8 cellular contexts compared by ENCODE assay signal in the genomic region with DNA sequence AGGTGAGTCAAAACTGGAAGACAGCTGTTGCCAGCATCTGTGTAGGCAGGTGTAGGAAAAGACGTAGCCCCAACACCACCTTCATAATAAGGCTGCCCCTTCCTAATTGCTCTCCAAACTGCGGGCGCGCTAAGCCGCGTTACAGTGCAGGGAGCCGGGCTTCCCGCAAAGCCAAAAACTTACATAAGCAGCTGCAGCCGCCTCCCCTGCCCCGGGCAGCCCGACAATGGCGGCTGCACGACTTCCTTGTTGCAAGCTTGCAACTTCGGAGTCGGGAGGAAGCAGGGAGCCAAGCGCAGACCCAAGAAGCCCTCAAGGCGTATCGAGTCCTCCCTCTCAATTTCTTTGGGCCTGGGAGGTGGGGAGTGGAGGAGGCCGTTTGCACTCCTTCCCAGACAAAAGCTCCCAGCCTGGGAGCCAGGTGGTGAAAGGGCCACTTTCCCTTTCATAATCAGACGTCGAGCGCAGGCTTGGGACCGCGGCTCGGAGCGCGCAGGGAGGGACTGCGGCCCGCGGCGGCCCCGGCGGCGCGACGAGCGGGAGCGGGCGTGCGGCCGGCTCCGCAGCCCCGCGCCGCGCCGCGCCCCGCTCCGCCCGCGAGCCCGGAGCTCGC. TPM values are rescaled to one million over a fixed set of nuclear protein-coding genes. Genes with fewer than 3 reads are reported as not detected.
DNase-seq lines count a peak whose midpoint lies in the region; ATAC-seq and TF ChIP-seq lines count a peak whose summit lies in the region.

No MANE protein-coding gene starts in this region.

- in situ Hi-C loops in astrocyte of the cerebellum (cut with HindIII; ENCODE audit: low sequenced_read_pairs): loop anchor here (5.0 kb wide), 1 partner anchor 57 kb away; no protein-coding TSS in a partner anchor

- H3K36me3 ChIP-seq in GM23338 (ENCODE audit: insufficient read depth): peaks cover 26% of the 10 kb centered on the region; the same call in 1 of the 2 replicates
- H3K36me3 ChIP-seq in iPS-18a (ENCODE audit: control insufficient read depth, low read depth, low read length): peaks cover 14% of the 10 kb centered on the region
- H3K36me3 ChIP-seq in smooth muscle cell (ENCODE audit: low read depth): no peaks in the 10 kb centered on the region

- peak overlapping the region; percentile 83 for H3K27ac Mint-ChIP-seq in GM23338

- H3K27ac ChIP-seq in GM23338 (ENCODE audit: low read depth): peak overlapping the region; percentile 94
- H3K27ac ChIP-seq in iPS-18a (ENCODE audit: low read length): peak overlapping the region; percentile 76
- H3K27ac ChIP-seq in smooth muscle cell (ENCODE audit: low read depth): peak overlapping the region; percentile 15

- H3K9me3 ChIP-seq in iPS-18a (ENCODE audit: control insufficient read depth, low read depth, low read length): no peaks in the 10 kb centered on the region
- no peaks in the 10 kb centered on the region for H3K9me3 ChIP-seq in smooth muscle cell (replicated peaks; ENCODE audit: low read depth)

- H2AFZ ChIP-seq in GM23338: peak overlapping the region; percentile 92
- H2AFZ ChIP-seq in smooth muscle cell (ENCODE audit: low read depth): peak overlapping the region; percentile 64

- peaks cover 23% of the 10 kb centered on the region for H3K36me3 Mint-ChIP-seq in GM23338 (ENCODE audit: low read depth)

- peaks cover 11% of the 10 kb centered on the region for H3K4me1 ChIP-seq in GM23338 (ENCODE audit: insufficient read depth)
- H3K4me1 ChIP-seq in iPS-18a (ENCODE audit: control insufficient read depth, low read depth, low read length): peaks cover 9% of the 10 kb centered on the region
- no peaks in the 10 kb centered on the region for H3K4me1 ChIP-seq in smooth muscle cell (ENCODE audit: low read depth)

- peaks cover 23% of the 10 kb centered on the region for H3K27me3 Mint-ChIP-seq in GM23338 (ENCODE audit: insufficient read depth, low read depth, poor library complexity)

- TF ChIP-seq CTCF in GM23338 (conservative IDR thresholded peaks at IDR 0.05; ENCODE audit: low read depth in 2 of 2) (no peak), astrocyte of the cerebellum (IDR thresholded peaks at IDR 0.05; ENCODE audit: low read depth, low read length, missing control alignments) (no peak), smooth muscle cell (IDR thresholded peaks at IDR 0.05; ENCODE audit: borderline replicate concordance, insufficient read depth, poor library complexity, severe bottlenecking) (no peak)

- peak; percentile 65 for DNase-seq in ELR (ENCODE audit: low read depth)
- DNase-seq in GM23338 (ENCODE audit: low spot score): peak; percentile 72
- peak; percentile 65 for DNase-seq in LoVo (ENCODE audit: low spot score)
- peak; percentile 53 for DNase-seq in T-helper 9 cell
- peak; percentile 15 for DNase-seq in astrocyte of the cerebellum (ENCODE audit: low read depth)
- peak; percentile 19 for DNase-seq in smooth muscle cell (lab: John Stamatoyannopoulos, UW; ENCODE audit: unreplicated experiment)
- no peak for DNase-seq in glomerular visceral epithelial cell (ENCODE audit: extremely low spot score)

- H3F3A ChIP-seq in GM23338 (replicated peaks; ENCODE audit: low read depth) (peaks cover 9% of the 10 kb centered on the region; the same call in 1 of the 2 replicates), smooth muscle cell (ENCODE audit: low read depth) (no peaks in the 10 kb centered on the region)

- 0% methylated on average over 22 of the region's 54 CpGs for WGBS in smooth muscle cell (ENCODE audit: low lambda C conversion rate)

- H3K4me3 ChIP-seq in GM23338 (peak overlapping the region; percentile 96), astrocyte of the cerebellum (ENCODE audit: low read depth, low read length) (peak overlapping the region; percentile 82), iPS-18a (ENCODE audit: low read length) (peak overlapping the region; percentile 81), smooth muscle cell (peak overlapping the region; percentile 69)

- H3K4me1 Mint-ChIP-seq in GM23338: peaks cover 14% of the 10 kb centered on the region

- no peaks in the 10 kb centered on the region for H3K9me2 ChIP-seq in GM23338 (ENCODE audit: insufficient read depth)

- H3K27me3 ChIP-seq in GM23338 (ENCODE audit: insufficient read depth) (peaks cover 16% of the 10 kb centered on the region), iPS-18a (ENCODE audit: control insufficient read depth, insufficient read depth, low read length) (peaks cover 23% of the 10 kb centered on the region), smooth muscle cell (ENCODE audit: low read depth) (no peaks in the 10 kb centered on the region)

- H3K9ac ChIP-seq in iPS-18a (ENCODE audit: low read length) (peak overlapping the region; percentile 76), smooth muscle cell (ENCODE audit: low read depth) (peak overlapping the region; percentile 10)

- peak; percentile 19 for ATAC-seq in GM23338

- H3K79me2 ChIP-seq in GM23338 (replicated peaks; ENCODE audit: insufficient read depth): peaks cover 19% of the 10 kb centered on the region
- H3K79me2 ChIP-seq in smooth muscle cell (ENCODE audit: low read depth): peaks cover 4% of the 10 kb centered on the region

- H3K4me2 ChIP-seq in GM23338: peak overlapping the region; percentile 89
- H3K4me2 ChIP-seq in smooth muscle cell: peak overlapping the region; percentile 83

- peak overlapping the region; percentile 89 for H3K4me3 Mint-ChIP-seq in GM23338

- no peaks in the 10 kb centered on the region; the same call in 2 of the 3 replicates for H3K9me3 Mint-ChIP-seq in GM23338

- peaks cover 4% of the 10 kb centered on the region; the same call in 1 of the 2 replicates for H4K20me1 ChIP-seq in GM23338 (replicated peaks; ENCODE audit: insufficient read depth)
- no peaks in the 10 kb centered on the region for H4K20me1 ChIP-seq in smooth muscle cell (ENCODE audit: low read depth)

TF ChIP-seq in GM23338, 12 proteins besides CTCF, POLR2A, EP300 and RAD21 (continues in another document):
- no peak for TF ChIP-seq STAT1 (IDR thresholded peaks at IDR 0.05; ENCODE audit: unreplicated experiment)
- no peak for TF ChIP-seq EZH2 (IDR thresholded peaks at IDR 0.05; ENCODE audit: low read depth, unreplicated experiment)
- no peak for TF ChIP-seq CREB1 (CRISPR knock-in tag; IDR thresholded peaks at IDR 0.05; ENCODE audit: low read depth)
- TF ChIP-seq JUNB (IDR thresholded peaks at IDR 0.05; ENCODE audit: unreplicated experiment): no peak
- TF ChIP-seq EZH2phosphoT487 (IDR thresholded peaks at IDR 0.05; ENCODE audit: unreplicated experiment): no peak
- no peak for TF ChIP-seq NANOG (IDR thresholded peaks at IDR 0.05; ENCODE audit: borderline replicate concordance)
- no peak for TF ChIP-seq ETS1 (IDR thresholded peaks at IDR 0.05)
- TF ChIP-seq ZNF331 (CRISPR knock-in tag; IDR thresholded peaks at IDR 0.05; ENCODE audit: low read depth): no peak
- no peak for TF ChIP-seq POLR2AphosphoS5 (IDR thresholded peaks at IDR 0.05; ENCODE audit: low read depth)
- TF ChIP-seq ZNF114 (CRISPR knock-in tag; IDR thresholded peaks at IDR 0.05): no peak
- TF ChIP-seq, protein P1, sequence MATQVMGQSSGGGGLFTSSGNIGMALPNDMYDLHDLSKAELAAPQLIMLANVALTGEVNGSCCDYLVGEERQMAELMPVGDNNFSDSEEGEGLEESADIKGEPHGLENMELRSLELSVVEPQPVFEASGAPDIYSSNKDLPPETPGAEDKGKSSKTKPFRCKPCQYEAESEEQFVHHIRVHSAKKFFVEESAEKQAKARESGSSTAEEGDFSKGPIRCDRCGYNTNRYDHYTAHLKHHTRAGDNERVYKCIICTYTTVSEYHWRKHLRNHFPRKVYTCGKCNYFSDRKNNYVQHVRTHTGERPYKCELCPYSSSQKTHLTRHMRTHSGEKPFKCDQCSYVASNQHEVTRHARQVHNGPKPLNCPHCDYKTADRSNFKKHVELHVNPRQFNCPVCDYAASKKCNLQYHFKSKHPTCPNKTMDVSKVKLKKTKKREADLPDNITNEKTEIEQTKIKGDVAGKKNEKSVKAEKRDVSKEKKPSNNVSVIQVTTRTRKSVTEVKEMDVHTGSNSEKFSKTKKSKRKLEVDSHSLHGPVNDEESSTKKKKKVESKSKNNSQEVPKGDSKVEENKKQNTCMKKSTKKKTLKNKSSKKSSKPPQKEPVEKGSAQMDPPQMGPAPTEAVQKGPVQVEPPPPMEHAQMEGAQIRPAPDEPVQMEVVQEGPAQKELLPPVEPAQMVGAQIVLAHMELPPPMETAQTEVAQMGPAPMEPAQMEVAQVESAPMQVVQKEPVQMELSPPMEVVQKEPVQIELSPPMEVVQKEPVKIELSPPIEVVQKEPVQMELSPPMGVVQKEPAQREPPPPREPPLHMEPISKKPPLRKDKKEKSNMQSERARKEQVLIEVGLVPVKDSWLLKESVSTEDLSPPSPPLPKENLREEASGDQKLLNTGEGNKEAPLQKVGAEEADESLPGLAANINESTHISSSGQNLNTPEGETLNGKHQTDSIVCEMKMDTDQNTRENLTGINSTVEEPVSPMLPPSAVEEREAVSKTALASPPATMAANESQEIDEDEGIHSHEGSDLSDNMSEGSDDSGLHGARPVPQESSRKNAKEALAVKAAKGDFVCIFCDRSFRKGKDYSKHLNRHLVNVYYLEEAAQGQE (IDR thresholded peaks at IDR 0.05; ENCODE audit: unreplicated experiment): no peak

RNA-seq across cellular contexts. Expression of gene ZBTB14, which starts 0.8 kb away (rescaled TPM):
- 14.0 and 16.8 TPM in 2 replicates for total RNA-seq in GM23338 (2014; rRNA removed; shearing (Covaris generic))
- polyA plus RNA-seq in GM23338 (2016; fragmentation: Nextera tagmentation; extraction: Ambion mirVana) (5.2 and 6.0 TPM in 2 replicates), smooth muscle cell (5.8 and 9.7 TPM in 2 replicates)
- total RNA-seq in smooth muscle cell: 11.6 and 12.5 TPM in 2 replicates

Comparison
In these comparisons a context has a peak if more than half of its experiments do, and no peak if none do; other contexts are left out.
1. H3K27ac ChIP-seq: peak in every context shown above with its lines; median percentile 94 in GM23338; 76 in iPS-18a; 15 in smooth muscle cell.